12 cellular contexts compared by ENCODE assay signal in the genomic region with DNA sequence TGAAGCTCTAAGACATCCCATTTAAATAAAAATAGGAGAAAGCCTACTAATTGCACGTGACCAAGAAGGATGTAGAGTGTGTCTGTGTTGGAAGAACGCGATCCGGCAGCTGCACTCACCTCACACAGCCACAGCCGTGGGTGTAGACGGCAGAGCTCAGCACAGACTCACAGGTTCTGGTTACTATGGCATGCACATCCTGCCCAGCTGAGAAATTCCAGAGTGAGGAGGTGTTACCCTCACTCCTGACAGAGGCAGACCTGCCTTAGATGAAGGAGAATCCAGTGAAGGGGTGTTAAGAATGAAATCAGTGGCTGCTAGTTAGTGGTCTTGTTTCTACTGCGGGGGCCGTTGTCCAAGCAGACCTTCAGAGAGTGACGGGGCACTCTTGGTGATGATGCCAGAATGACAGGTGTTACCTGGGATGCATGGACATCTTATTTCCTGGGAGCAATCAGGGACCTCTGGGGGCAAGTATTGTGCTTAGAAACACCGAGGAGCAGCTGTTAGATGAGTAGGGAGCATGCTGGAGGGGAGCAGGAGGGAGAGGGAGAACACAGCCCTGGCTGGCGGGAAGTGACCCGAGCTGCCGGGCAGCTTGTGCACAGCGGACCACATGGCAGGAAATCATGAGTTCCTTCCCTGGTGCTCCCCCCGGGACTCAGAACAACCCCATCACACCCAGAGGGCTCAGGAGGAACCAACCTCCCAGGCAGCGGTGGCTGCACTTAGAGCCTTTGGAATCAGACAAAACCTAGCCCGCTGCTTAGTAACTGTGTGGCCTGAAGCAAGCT. TPM values are rescaled to one million over a fixed set of nuclear protein-coding genes. Genes with fewer than 3 reads are reported as not detected.
DNase-seq lines count a peak whose midpoint lies in the region; ATAC-seq and TF ChIP-seq lines count a peak whose summit lies in the region.
"Had no signal": no experiment of that assay in that cellular context is flagged by ENCODE, and none has a peak within 500 bp of the region (broad histone marks: within the 10 kb centered on the region; RNA-seq: fewer than 3 reads in every experiment).

No MANE protein-coding gene starts in this region.

- H3K4me3 Mint-ChIP-seq in CD8-positive, alpha-beta T cell: peak overlapping the region; percentile 79
- H3K4me3 Mint-ChIP-seq in neural progenitor cell: peak overlapping the region; percentile 35
- H3K4me3 Mint-ChIP-seq in activated CD8-positive, alpha-beta memory T cell treated with anti-CD3 and anti-CD28 coated beads, Interleukin-2, amount 10 ng/mL, durations not matched to agents 7 days and 5 days: no peak overlapping the region

- WGBS in heart left ventricle, 4 donors: 62 to 66% (median 63%) methylated on average over 17 of the region's 17 CpGs
- WGBS in testis, 2 donors: 69 to 83% methylated on average over 16 to 17 of the region's 17 CpGs

- peaks cover 21% of the 10 kb centered on the region for H3K4me1 Mint-ChIP-seq in CD8-positive, alpha-beta T cell (ENCODE audit: low read depth)
- peaks cover 38% of the 10 kb centered on the region for H3K4me1 Mint-ChIP-seq in neural progenitor cell
- H3K4me1 Mint-ChIP-seq in activated CD8-positive, alpha-beta memory T cell treated with anti-CD3 and anti-CD28 coated beads, Interleukin-2, amount 10 ng/mL, durations not matched to agents 7 days and 5 days: peaks cover 13% of the 10 kb centered on the region

- TF ChIP-seq CTCF in CD8-positive, alpha-beta T cell (IDR thresholded peaks at IDR 0.05): no peak
- no peak for TF ChIP-seq CTCF in Peyer's patch (IDR thresholded peaks at IDR 0.05)
- no peak for TF ChIP-seq CTCF in heart left ventricle (IDR thresholded peaks at IDR 0.05)
- TF ChIP-seq CTCF in neural progenitor cell (IDR thresholded peaks at IDR 0.05): no peak
- TF ChIP-seq CTCF in testis (IDR thresholded peaks at IDR 0.05): no peak

- no peaks in the 10 kb centered on the region for H3K36me3 Mint-ChIP-seq in CD8-positive, alpha-beta T cell
- H3K36me3 Mint-ChIP-seq in neural progenitor cell: no peaks in the 10 kb centered on the region
- H3K36me3 Mint-ChIP-seq in activated CD8-positive, alpha-beta memory T cell treated with anti-CD3 and anti-CD28 coated beads, Interleukin-2, amount 10 ng/mL, durations not matched to agents 7 days and 5 days: no peaks in the 10 kb centered on the region

- H3K27me3 ChIP-seq in CD8-positive, alpha-beta T cell (ENCODE audit: insufficient read depth, low read length): no peaks in the 10 kb centered on the region
- H3K27me3 ChIP-seq in Peyer's patch (no peaks in the 10 kb centered on the region), heart left ventricle (peaks cover 0 to 3% (median 0%) of the 10 kb centered on the region in 9 donors), neural progenitor cell (peaks cover 97% of the 10 kb centered on the region), testis (no peaks in the 10 kb centered on the region)

- CTCF ChIA-PET in CD8-positive, alpha-beta T cell (lab: Charles Lee): interaction anchor here (3.3 to 6.5 kb wide), 3 partner anchors 11 to 53 kb away, joined by 12 to 91 read pairs (median 19); a partner anchor contains a TSS
- CTCF ChIA-PET in activated CD8-positive, alpha-beta memory T cell treated with anti-CD3 and anti-CD28 coated beads, Interleukin-2, amount 10 ng/mL, durations not matched to agents 7 days and 5 days (lab: Charles Lee): interaction anchor here (1.1 to 2.1 kb wide), 5 partner anchors 14 to 53 kb away, joined by 3 to 6 read pairs (median 5); no protein-coding TSS in a partner anchor

- no peaks in the 10 kb centered on the region for H3K79me2 ChIP-seq in neural progenitor cell (ENCODE audit: low read depth)

- no peak overlapping the region for H3K9ac ChIP-seq in neural progenitor cell

- intact Hi-C loops in CD8-positive, alpha-beta T cell (cut with DNase I, micrococcal nuclease): no loop called here
- intact Hi-C loops in heart left ventricle (cut with DNase I): no loop called here
- intact Hi-C loops in testis (cut with DNase I; ENCODE audit: low total_unique reads): no loop called here

- no peaks in the 10 kb centered on the region for H3K36me3 ChIP-seq in CD8-positive, alpha-beta T cell (ENCODE audit: insufficient read depth, low read length)
- H3K36me3 ChIP-seq in Peyer's patch (no peaks in the 10 kb centered on the region), heart left ventricle (no peaks in the 10 kb centered on the region), neural progenitor cell (no peaks in the 10 kb centered on the region), testis (ENCODE audit: low read depth, missing control alignments) (no peaks in the 10 kb centered on the region)
- H3K36me3 ChIP-seq: neutrophil had no signal

- no peak for DNase-seq in CD8-positive, alpha-beta T cell
- DNase-seq in Peyer's patch (peak in 2 of 3 donors; percentile 26 to 53), heart left ventricle (peak; percentile 50 to 76 (median 54)), neural progenitor cell (ENCODE audit: low spot score) (peak; percentile 50), NCI-H1436 (lab: John Stamatoyannopoulos, UW) (no peak), testis (no peak)
- no peak for DNase-seq in stimulated activated CD4-positive, alpha-beta T cell treated with anti-CD3 and anti-CD28 coated beads, Interleukin-4, amount 100 ng/mL, for 24 hours
- no peak for DNase-seq in activated CD8-positive, alpha-beta memory T cell treated with anti-CD3 and anti-CD28 coated beads, Interleukin-2, amount 10 ng/mL, durations not matched to agents 7 days and 5 days
- DNase-seq: activated gamma-delta T cell, Caco-2 had no signal

- H2AFZ ChIP-seq in neural progenitor cell (replicated peaks): no peak overlapping the region

- peaks cover 7% of the 10 kb centered on the region for H3K4me1 ChIP-seq in CD8-positive, alpha-beta T cell (ENCODE audit: insufficient read depth, low read length)
- H3K4me1 ChIP-seq in Peyer's patch: peaks cover 0 to 13% (median 3%) of the 10 kb centered on the region in 4 donors
- peaks cover 0 to 60% (median 13%) of the 10 kb centered on the region in 12 donors for H3K4me1 ChIP-seq in heart left ventricle
- H3K4me1 ChIP-seq in neural progenitor cell: peaks cover 29% of the 10 kb centered on the region
- peaks cover 7% of the 10 kb centered on the region for H3K4me1 ChIP-seq in testis

- H3K9me3 ChIP-seq in CD8-positive, alpha-beta T cell (ENCODE audit: low read length): no peaks in the 10 kb centered on the region
- no peaks in the 10 kb centered on the region for H3K9me3 ChIP-seq in Peyer's patch
- H3K9me3 ChIP-seq in heart left ventricle: no peaks in the 10 kb centered on the region
- H3K9me3 ChIP-seq in neural progenitor cell (ENCODE audit: low read depth): no peaks in the 10 kb centered on the region
- H3K9me3 ChIP-seq in testis: no peaks in the 10 kb centered on the region
- H3K9me3 ChIP-seq: Caco-2, neutrophil had no signal

- H3K27me3 Mint-ChIP-seq in CD8-positive, alpha-beta T cell (ENCODE audit: low read depth): peaks cover 21% of the 10 kb centered on the region
- H3K27me3 Mint-ChIP-seq in neural progenitor cell (ENCODE audit: insufficient read depth, low read depth): peaks cover 57% of the 10 kb centered on the region
- peaks cover 44% of the 10 kb centered on the region for H3K27me3 Mint-ChIP-seq in activated CD8-positive, alpha-beta memory T cell treated with anti-CD3 and anti-CD28 coated beads, Interleukin-2, amount 10 ng/mL, durations not matched to agents 7 days and 5 days

- no peak overlapping the region for H3K27ac ChIP-seq in CD8-positive, alpha-beta T cell (ENCODE audit: low read depth, low read length)
- H3K27ac ChIP-seq in Peyer's patch: no peak overlapping the region
- H3K27ac ChIP-seq in heart left ventricle: peak overlapping the region in 2 of 12 donors; percentile 79 to 88
- no peak overlapping the region for H3K27ac ChIP-seq in neural progenitor cell
- no peak overlapping the region for H3K27ac ChIP-seq in testis
- H3K27ac ChIP-seq: neutrophil had no signal

- peaks cover 28% of the 10 kb centered on the region for H3F3A ChIP-seq in neural progenitor cell (ENCODE audit: low read depth)

- POLR2A ChIA-PET in CD8-positive, alpha-beta T cell (lab: Charles Lee): no interaction called here

- no peak for TF ChIP-seq POLR2A in Peyer's patch (IDR thresholded peaks at IDR 0.05)
- TF ChIP-seq POLR2A in heart left ventricle (IDR thresholded peaks at IDR 0.05): no peak
- no peak for TF ChIP-seq POLR2A in testis (IDR thresholded peaks at IDR 0.05)

- peaks cover 40% of the 10 kb centered on the region for H4K20me1 ChIP-seq in neural progenitor cell (ENCODE audit: low read depth)

- no peaks in the 10 kb centered on the region for H3K9me3 Mint-ChIP-seq in CD8-positive, alpha-beta T cell
- H3K9me3 Mint-ChIP-seq in neural progenitor cell: no peaks in the 10 kb centered on the region
- H3K9me3 Mint-ChIP-seq in activated CD8-positive, alpha-beta memory T cell treated with anti-CD3 and anti-CD28 coated beads, Interleukin-2, amount 10 ng/mL, durations not matched to agents 7 days and 5 days (ENCODE audit: low read depth): no peaks in the 10 kb centered on the region

- no peak overlapping the region for H3K27ac Mint-ChIP-seq in CD8-positive, alpha-beta T cell
- H3K27ac Mint-ChIP-seq in neural progenitor cell: no peak overlapping the region
- H3K27ac Mint-ChIP-seq in activated CD8-positive, alpha-beta memory T cell treated with anti-CD3 and anti-CD28 coated beads, Interleukin-2, amount 10 ng/mL, durations not matched to agents 7 days and 5 days: no peak overlapping the region

- H3K4me3 ChIP-seq in CD8-positive, alpha-beta T cell (ENCODE audit: low read depth, low read length): no peak overlapping the region
- no peak overlapping the region for H3K4me3 ChIP-seq in Peyer's patch
- H3K4me3 ChIP-seq in heart left ventricle: no peak overlapping the region
- peak overlapping the region; percentile 11 for H3K4me3 ChIP-seq in neural progenitor cell
- no peak overlapping the region for H3K4me3 ChIP-seq in testis

- H3K4me2 ChIP-seq in neural progenitor cell: peak overlapping the region; percentile 86

- ATAC-seq in CD8-positive, alpha-beta T cell: no peak
- ATAC-seq in heart left ventricle: peak in 2 of 4 donors; percentile 33 to 53
- ATAC-seq in activated CD8-positive, alpha-beta memory T cell treated with anti-CD3 and anti-CD28 coated beads, Interleukin-2, amount 10 ng/mL, durations not matched to agents 7 days and 5 days: no peak

RNA-seq across cellular contexts. Expression of a gene that starts 12.3 kb away (rescaled TPM):
- not detected for total RNA-seq in CD8-positive, alpha-beta T cell
- 1 to 10 TPM in 1 of 4 donors, not detected in 3; 1.6 TPM for total RNA-seq in Peyer's patch
- total RNA-seq in heart left ventricle: 10 to 100 TPM in 2 of 9 donors, 1 to 10 TPM in 7; 3.3 to 29.4 (median 7.2) TPM
- 1 to 10 TPM; 1.4 to 3.0 TPM for polyA plus RNA-seq in heart left ventricle
- total RNA-seq in neural progenitor cell (ENCODE audit: low replicate concordance): 0.03 TPM in 1 of 2 replicates, not detected in the other
- total RNA-seq in activated CD8-positive, alpha-beta memory T cell treated with anti-CD3 and anti-CD28 coated beads, Interleukin-2, amount 10 ng/mL, durations not matched to agents 7 days and 5 days: not detected
- total RNA-seq in testis: 1 to 10 TPM in 1 of 2 donors, under 1 TPM in 1; 0.55 to 1.5 TPM
- polyA plus RNA-seq in testis (ENCODE audit: insufficient read depth, low read depth, low replicate concordance): 2.1 TPM
- total RNA-seq: Caco-2 had no signal

RNA-seq across cellular contexts. Expression of a gene that starts 36.3 kb away (rescaled TPM):
- total RNA-seq in CD8-positive, alpha-beta T cell: not detected
- not detected for total RNA-seq in Peyer's patch
- under 1 TPM in 4 of 9 donors, not detected in 5; 0.16 to 0.50 (median 0.31) TPM for total RNA-seq in heart left ventricle
- polyA plus RNA-seq in heart left ventricle: under 1 TPM in 1 of 2 donors, not detected in 1; 0.08 TPM
- 0.03 and 0.41 TPM in 2 replicates for total RNA-seq in neural progenitor cell (ENCODE audit: low replicate concordance)
- not detected for total RNA-seq in activated CD8-positive, alpha-beta memory T cell treated with anti-CD3 and anti-CD28 coated beads, Interleukin-2, amount 10 ng/mL, durations not matched to agents 7 days and 5 days
- under 1 TPM; 0.12 to 0.24 TPM for total RNA-seq in testis
- 0.16 TPM for polyA plus RNA-seq in testis (ENCODE audit: insufficient read depth, low read depth, low replicate concordance)
- total RNA-seq: Caco-2, epithelial cell of proximal tubule had no signal

RNA-seq across cellular contexts. Expression of a gene that starts 39.2 kb away (rescaled TPM):
- total RNA-seq in CD8-positive, alpha-beta T cell: under 1 TPM in 1 of 2 experiments, not detected in 1; 0.24 TPM
- total RNA-seq in Peyer's patch (1 to 10 TPM in 1 of 4 donors, under 1 TPM in 2, not detected in 1; 0.35 to 2.0 (median 0.47) TPM), heart left ventricle (not detected), neural progenitor cell (ENCODE audit: low replicate concordance) (not detected in 2 replicates), testis (1 to 10 TPM in 1 of 2 donors, under 1 TPM in 1; 0.94 to 1.8 TPM)
- polyA plus RNA-seq in heart left ventricle (under 1 TPM in 1 of 2 donors, not detected in 1; 0.01 TPM), testis (ENCODE audit: insufficient read depth, low read depth, low replicate concordance) (1.1 TPM)
- total RNA-seq in activated CD8-positive, alpha-beta memory T cell treated with anti-CD3 and anti-CD28 coated beads, Interleukin-2, amount 10 ng/mL, durations not matched to agents 7 days and 5 days: not detected
- total RNA-seq: epithelial cell of proximal tubule had no signal

Comparison
In these comparisons a context has a peak if more than half of its experiments do, and no peak if none do; other contexts are left out.
1. DNase-seq: peak in Peyer's patch (2 of 3), heart left ventricle (5 of 5) and neural progenitor cell (single experiment); none in CD8-positive, alpha-beta T cell (0 of 7), stimulated activated CD4-positive, alpha-beta T cell treated with anti-CD3 and anti-CD28 coated beads, Interleukin-4, amount 100 ng/mL, for 24 hours (single experiment), NCI-H1436 (single experiment), activated CD8-positive, alpha-beta memory T cell treated with anti-CD3 and anti-CD28 coated beads, Interleukin-2, amount 10 ng/mL, durations not matched to agents 7 days and 5 days (single experiment) and testis (single experiment).